22 cellular contexts compared by ENCODE assay signal in genomic region chr2:6025391-6025790, GRCh38.
"Had no signal": no experiment of that assay in that cellular context is flagged by ENCODE, and none has a peak within 500 bp of the region (broad histone marks: within the 10 kb centered on the region; RNA-seq: fewer than 3 reads in every experiment).

No MANE protein-coding gene starts in this region.

- H3K4me1 ChIP-seq: SJSA1 had no signal

- H3K9me3 ChIP-seq: SJSA1, SK-N-SH had no signal

- DNase-seq: Kasumi-1, MM.1S, NCI-H1092 treated with DMSO at 0.1 percent for 48 hours, NCI-H1436, NCI-H187, NCI-H2029, NCI-H2081 treated with DMSO at 0.1 percent for 48 hours, NCI-H2171, NCI-H226, NCI-H510A treated with DMSO at 0.1 percent for 48 hours, NCI-H526, Right ventricle myocardium superior, RPMI8226, SIG-M5 had no signal

- H3K27me3 Mint-ChIP-seq: IgD-negative memory B cell had no signal

- H3K36me3 ChIP-seq: SJSA1 had no signal

- ATAC-seq: K562 had no signal

- FAIRE-seq: HTR-8/SVneo, K562, RCC 7860 had no signal

- H3K27ac Mint-ChIP-seq: IgD-negative memory B cell had no signal

- H3K9ac ChIP-seq: KMS-11, SK-N-SH had no signal

- H3K27ac ChIP-seq: HL-60, KMS-11, SJSA1 had no signal

- H3K4me2 ChIP-seq: KMS-11, SK-N-SH had no signal

- H3K4me3 ChIP-seq: K562, SJSA1 had no signal

- H3K4me3 Mint-ChIP-seq: IgD-negative memory B cell had no signal

- H3K27me3 ChIP-seq: SJSA1 had no signal
